Comparison of ENCODE assay signal across 27 cellular contexts in genomic region chr6:91645811-91646210, GRCh38.
"Had no signal": no experiment of that assay in that cellular context is flagged by ENCODE, and none has a peak within 500 bp of the region (broad histone marks: within the 10 kb centered on the region; RNA-seq: fewer than 3 reads in every experiment).

No MANE protein-coding gene starts in this region.

- FAIRE-seq: urothelium cell line had no signal

- H3K4me3 ChIP-seq: stomach, suprapubic skin, testis, thoracic aorta, thyroid gland, tibial artery, tibial nerve, transverse colon, upper lobe of left lung, upper lobe of right lung, uterus, vagina had no signal

- H3K27ac ChIP-seq: stomach, suprapubic skin, testis, thoracic aorta, thyroid gland, tibial artery, tibial nerve, transverse colon, upper lobe of left lung, upper lobe of right lung, uterus, vagina had no signal

- DNase-seq: stimulated activated CD4-positive, alpha-beta T cell treated with anti-CD3 and anti-CD28 coated beads, Interleukin-2, amount 100 ng/mL, for 48 hours; stimulated activated CD4-positive, alpha-beta T cell treated with anti-CD3 and anti-CD28 coated beads, Interleukin-4, amount 100 ng/mL, for 1 hour; stimulated activated CD4-positive, alpha-beta T cell treated with anti-CD3 and anti-CD28 coated beads, Interleukin-4, amount 100 ng/mL, for 24 hours; stimulated activated CD4-positive, alpha-beta T cell treated with anti-CD3 and anti-CD28 coated beads, Interleukin-4, amount 100 ng/mL, for 4 hours; stimulated activated CD8-positive, alpha-beta memory T cell treated with anti-CD3 and anti-CD28 coated beads, Interleukin-4, amount 100 ng/mL, for 48 hours; stimulated activated naive B cell treated with anti-CD40 and anti-IgM and Interleukin-4, amounts not matched to agents 10 μg/mL and 1 μg/mL and 100 μg/mL, for 72 hours; stimulated activated naive CD4-positive, alpha-beta T cell; stimulated activated naive CD4-positive, alpha-beta T cell treated with Interleukin-2 at 50 U/mL for 16 hours; stimulated activated naive CD8-positive, alpha-beta T cell treated with anti-CD3 and anti-CD28 coated beads, Interleukin-15, amount 100 ng/mL, for 72 hours; stimulated activated naive CD8-positive, alpha-beta T cell treated with anti-CD3 and anti-CD28 coated beads, Interleukin-15, Interleukin-2, amounts not matched to agents 100 U/mL and 50 U/mL, for 24 hours; stomach; substantia nigra; testis; thyroid gland; tibial artery; transverse colon; trophoblast cell; upper lobe of left lung; upper lobe of right lung; uterus had no signal

- H3K4me1 ChIP-seq: stomach, suprapubic skin, testis, thyroid gland, tibial artery, tibial nerve, transverse colon, upper lobe of left lung, upper lobe of right lung, uterus, vagina had no signal

- H3K36me3 ChIP-seq: stomach, suprapubic skin, thoracic aorta, thyroid gland, tibial artery, tibial nerve, transverse colon, upper lobe of left lung, upper lobe of right lung, uterus, vagina had no signal

- H3K27me3 ChIP-seq: stomach, suprapubic skin, testis, thyroid gland, tibial artery, tibial nerve, transverse colon, upper lobe of left lung, upper lobe of right lung, uterus, vagina had no signal

- ATAC-seq: stimulated activated effector memory CD8-positive, alpha-beta T cell treated with anti-CD3 and anti-CD28 coated beads, Interleukin-12 subunit alpha, Interleukin-12 subunit beta, amount 100 ng/mL, for 72 hours; stimulated activated memory B cell treated with anti-CD40 and anti-IgM and Interleukin-4, amounts not matched to agents 10 μg/mL and 1 μg/mL and 100 μg/mL, for 72 hours; stimulated activated naive B cell treated with anti-CD40 and anti-IgM and Interleukin-4, amounts not matched to agents 10 μg/mL and 1 μg/mL and 100 μg/mL, for 72 hours; stimulated activated naive CD8-positive, alpha-beta T cell treated with anti-CD3 and anti-CD28 coated beads, Interleukin-15, amount 100 ng/mL, for 72 hours; stimulated activated naive CD8-positive, alpha-beta T cell treated with anti-CD3 and anti-CD28 coated beads, Interleukin-15, Interleukin-2, amounts not matched to agents 100 U/mL and 50 U/mL, for 24 hours; upper lobe of right lung had no signal

- H3K9me3 ChIP-seq: stomach, suprapubic skin, testis, thoracic aorta, thyroid gland, tibial artery, tibial nerve, transverse colon, upper lobe of left lung, upper lobe of right lung, uterus, vagina had no signal
